In genomic region chr3:18441521-18441920, GRCh38 we compare ENCODE assay signal across 18 cellular contexts. TPM values are rescaled to one million over a fixed set of nuclear protein-coding genes. Genes with fewer than 3 reads are reported as not detected.
A peak's percentile ranks its signal among the peaks of the same experiment; 100 is the strongest.
DNase-seq lines count a peak whose midpoint lies in the region; ATAC-seq and TF ChIP-seq lines count a peak whose summit lies in the region.
"Had no signal": no experiment of that assay in that cellular context is flagged by ENCODE, and none has a peak within 500 bp of the region (broad histone marks: within the 10 kb centered on the region; RNA-seq: fewer than 3 reads in every experiment).

No MANE protein-coding gene starts in this region.

- no peaks in the 10 kb centered on the region; the same call in 1 of the 2 replicates for H3K79me2 ChIP-seq in OCI-LY1 (ENCODE audit: insufficient read depth, low read length)

- H3K27ac ChIP-seq in OCI-LY1 (ENCODE audit: low read depth, low read length, poor library complexity, severe bottlenecking) (no peak overlapping the region), suprapubic skin (no peak overlapping the region)
- H3K27ac ChIP-seq: pancreas had no signal

- H4K20me1 ChIP-seq in OCI-LY1 (ENCODE audit: insufficient read depth, low read length): no peaks in the 10 kb centered on the region

- CTCF ChIA-PET in activated naive CD4-positive, alpha-beta T cell treated with anti-CD3 and anti-CD28 coated beads, Interleukin-2, amount 10 ng/mL, durations not matched to agents 7 days and 5 days (lab: Charles Lee): interaction anchor here (0.7 kb wide), 1 partner anchor 11 kb away, joined by 3 read pairs; no protein-coding TSS in a partner anchor

- no peak for TF ChIP-seq EP300 in suprapubic skin (IDR thresholded peaks at IDR 0.05)

- H3K27ac Mint-ChIP-seq in activated naive CD4-positive, alpha-beta T cell treated with anti-CD3 and anti-CD28 coated beads, Interleukin-2, amount 10 ng/mL, durations not matched to agents 7 days and 5 days: peak overlapping the region; percentile 90
- H3K27ac Mint-ChIP-seq in activated naive CD8-positive, alpha-beta T cell treated with anti-CD3 and anti-CD28 coated beads, Interleukin-2, amount 10 ng/mL, durations not matched to agents 7 days and 5 days: peak overlapping the region; percentile 93
- H3K27ac Mint-ChIP-seq: HFFc6; stimulated activated naive B cell treated with anti-CD40 and anti-IgM and Interleukin-4, amounts not matched to agents 10 μg/mL and 1 μg/mL and 100 μg/mL, for 72 hours had no signal

- no peak overlapping the region for H2AFZ ChIP-seq in OCI-LY1 (ENCODE audit: low read length)

- no peaks in the 10 kb centered on the region for H3K9me2 ChIP-seq in OCI-LY1 (ENCODE audit: low read depth, low read length)

- H3K4me3 ChIP-seq in OCI-LY1 (ENCODE audit: low read depth, low read length, poor library complexity, severe bottlenecking) (no peak overlapping the region), suprapubic skin (no peak overlapping the region)
- H3K4me3 ChIP-seq: K562, pancreas had no signal

- no peak for TF ChIP-seq POLR2A in suprapubic skin (IDR thresholded peaks at IDR 0.05)

- H3F3A ChIP-seq in OCI-LY1 (ENCODE audit: insufficient read depth, low read length): no peaks in the 10 kb centered on the region

- no peak for DNase-seq in activated naive CD4-positive, alpha-beta T cell treated with anti-CD3 and anti-CD28 coated beads, Interleukin-2, amount 10 ng/mL, durations not matched to agents 7 days and 5 days
- no peak for DNase-seq in activated naive CD4-positive, alpha-beta T cell treated with anti-CD3 and anti-CD28 coated beads, Interleukin-2, amount 50 U/mL, for 16 hours
- DNase-seq in activated naive CD8-positive, alpha-beta T cell treated with anti-CD3 and anti-CD28 coated beads, Interleukin-2, amount 10 ng/mL, durations not matched to agents 7 days and 5 days: no peak
- DNase-seq in superior temporal gyrus (ENCODE audit: extremely low spot score) (peak; percentile 31), suprapubic skin (ENCODE audit: low spot score in 2 of 2) (no peak), NCI-H2081 treated with DMSO at 0.1 percent for 48 hours (lab: John Stamatoyannopoulos, UW) (no peak), LoVo (ENCODE audit: low spot score) (no peak)
- DNase-seq: activated CD4-positive, alpha-beta T cell treated with anti-CD3 and anti-CD28 coated beads, Interleukin-2, amount 50 U/mL, for 4 hours; activated gamma-delta T cell; Caco-2; HFFc6; NCI-H1694; pancreas; stimulated activated naive B cell treated with anti-CD40 and anti-IgM and Interleukin-4, amounts not matched to agents 10 μg/mL and 1 μg/mL and 100 μg/mL, for 72 hours; trophoblast cell had no signal

- H3K36me3 ChIP-seq in OCI-LY1 (ENCODE audit: insufficient read depth, low read length): no peaks in the 10 kb centered on the region
- no peaks in the 10 kb centered on the region for H3K36me3 ChIP-seq in suprapubic skin
- H3K36me3 ChIP-seq: pancreas had no signal

- no peaks in the 10 kb centered on the region for H3K27me3 ChIP-seq in OCI-LY1 (ENCODE audit: insufficient read depth, low read length)
- H3K27me3 ChIP-seq in suprapubic skin: peaks cover 14% of the 10 kb centered on the region
- H3K27me3 ChIP-seq: pancreas had no signal

- TF ChIP-seq CTCF in OCI-LY1 (IDR thresholded peaks at IDR 0.05; ENCODE audit: low read length) (no peak), suprapubic skin (IDR thresholded peaks at IDR 0.05) (no peak)

- H3K36me3 Mint-ChIP-seq in activated naive CD4-positive, alpha-beta T cell treated with anti-CD3 and anti-CD28 coated beads, Interleukin-2, amount 10 ng/mL, durations not matched to agents 7 days and 5 days: peaks cover 48% of the 10 kb centered on the region
- H3K36me3 Mint-ChIP-seq in activated naive CD8-positive, alpha-beta T cell treated with anti-CD3 and anti-CD28 coated beads, Interleukin-2, amount 10 ng/mL, durations not matched to agents 7 days and 5 days: peaks cover 39% of the 10 kb centered on the region

- H3K9me3 ChIP-seq in OCI-LY1 (ENCODE audit: low read length) (no peaks in the 10 kb centered on the region), suprapubic skin (no peaks in the 10 kb centered on the region)
- H3K9me3 ChIP-seq: Caco-2, pancreas had no signal

- H3K9ac ChIP-seq in OCI-LY1 (ENCODE audit: low read length): no peak overlapping the region

- POLR2A ChIA-PET in activated naive CD8-positive, alpha-beta T cell treated with anti-CD3 and anti-CD28 coated beads, Interleukin-2, amount 10 ng/mL, durations not matched to agents 7 days and 5 days (lab: Charles Lee): interaction anchor here (1.2 to 8.3 kb wide), 6 partner anchors 10 to 300 kb away, joined by 3 to 133 read pairs (median 42); partner anchors contain the start of gene SATB1

- peaks cover 6% of the 10 kb centered on the region for H3K27me3 Mint-ChIP-seq in activated naive CD4-positive, alpha-beta T cell treated with anti-CD3 and anti-CD28 coated beads, Interleukin-2, amount 10 ng/mL, durations not matched to agents 7 days and 5 days
- no peaks in the 10 kb centered on the region for H3K27me3 Mint-ChIP-seq in activated naive CD8-positive, alpha-beta T cell treated with anti-CD3 and anti-CD28 coated beads, Interleukin-2, amount 10 ng/mL, durations not matched to agents 7 days and 5 days
- H3K27me3 Mint-ChIP-seq: stimulated activated naive B cell treated with anti-CD40 and anti-IgM and Interleukin-4, amounts not matched to agents 10 μg/mL and 1 μg/mL and 100 μg/mL, for 72 hours had no signal

- H3K4me3 Mint-ChIP-seq in activated naive CD4-positive, alpha-beta T cell treated with anti-CD3 and anti-CD28 coated beads, Interleukin-2, amount 10 ng/mL, durations not matched to agents 7 days and 5 days: peak overlapping the region; percentile 76
- H3K4me3 Mint-ChIP-seq in activated naive CD8-positive, alpha-beta T cell treated with anti-CD3 and anti-CD28 coated beads, Interleukin-2, amount 10 ng/mL, durations not matched to agents 7 days and 5 days: peak overlapping the region; percentile 89
- H3K4me3 Mint-ChIP-seq: HFFc6 had no signal

- no peaks in the 10 kb centered on the region for H3K9me3 Mint-ChIP-seq in activated naive CD4-positive, alpha-beta T cell treated with anti-CD3 and anti-CD28 coated beads, Interleukin-2, amount 10 ng/mL, durations not matched to agents 7 days and 5 days
- H3K9me3 Mint-ChIP-seq in activated naive CD8-positive, alpha-beta T cell treated with anti-CD3 and anti-CD28 coated beads, Interleukin-2, amount 10 ng/mL, durations not matched to agents 7 days and 5 days: no peaks in the 10 kb centered on the region
- H3K9me3 Mint-ChIP-seq: HFFc6; stimulated activated naive B cell treated with anti-CD40 and anti-IgM and Interleukin-4, amounts not matched to agents 10 μg/mL and 1 μg/mL and 100 μg/mL, for 72 hours had no signal

- peaks cover 33% of the 10 kb centered on the region for H3K4me1 Mint-ChIP-seq in activated naive CD4-positive, alpha-beta T cell treated with anti-CD3 and anti-CD28 coated beads, Interleukin-2, amount 10 ng/mL, durations not matched to agents 7 days and 5 days
- H3K4me1 Mint-ChIP-seq in activated naive CD8-positive, alpha-beta T cell treated with anti-CD3 and anti-CD28 coated beads, Interleukin-2, amount 10 ng/mL, durations not matched to agents 7 days and 5 days: peaks cover 37% of the 10 kb centered on the region

- H3K4me1 ChIP-seq in OCI-LY1 (ENCODE audit: insufficient read depth, low read length, severe bottlenecking) (peaks cover 27% of the 10 kb centered on the region), suprapubic skin (peaks cover 24% of the 10 kb centered on the region)
- H3K4me1 ChIP-seq: Caco-2 had no signal

- no peak for ATAC-seq in activated naive CD8-positive, alpha-beta T cell treated with anti-CD3 and anti-CD28 coated beads, Interleukin-2, amount 10 ng/mL, durations not matched to agents 7 days and 5 days (ENCODE audit: low read depth)
- ATAC-seq: K562; pancreas; sciatic nerve; stimulated activated naive B cell treated with anti-CD40 and anti-IgM and Interleukin-4, amounts not matched to agents 10 μg/mL and 1 μg/mL and 100 μg/mL, for 72 hours had no signal

- peak overlapping the region; percentile 18; the same call in 1 of the 2 replicates for H3K4me2 ChIP-seq in OCI-LY1 (ENCODE audit: low read length)

RNA-seq across cellular contexts. Expression of gene SATB1, which starts 16.4 kb away (rescaled TPM):
- total RNA-seq in activated naive CD8-positive, alpha-beta T cell treated with anti-CD3 and anti-CD28 coated beads, Interleukin-2, amount 10 ng/mL, durations not matched to agents 7 days and 5 days: 100 to 1,000 TPM; 281 to 288 TPM
- 10 to 100 TPM; 27.2 to 68.1 (median 34.6) TPM for total RNA-seq in suprapubic skin

Comparison
In these comparisons a context has a peak if more than half of its experiments do, and no peak if none do; other contexts are left out.
1. RNA of gene SATB1, which starts 16.4 kb away (total RNA-seq): 281 to 288 TPM in activated naive CD8-positive, alpha-beta T cell treated with anti-CD3 and anti-CD28 coated beads, Interleukin-2, amount 10 ng/mL, durations not matched to agents 7 days and 5 days; 27.2 to 68.1 TPM in suprapubic skin; every median in the first group is over 4 times any median in the second.